1 cellular context compared by ENCODE assay signal in genomic region chr11:125168875-125169537, GRCh38.
TF ChIP-seq lines count a peak whose summit lies in the region.

No MANE protein-coding gene starts in this region.

TF ChIP-seq in IMR-90, 13 proteins besides CTCF, POLR2A, EP300 and RAD21 (continued from another document):
- TF ChIP-seq RFX5 (IDR thresholded peaks at IDR 0.05; ENCODE audit: low read depth, low read length) = no peak
